In genomic region chr21:45451771-45452182, GRCh38 we compare ENCODE assay signal across 23 cellular contexts.
"Had no signal": no experiment of that assay in that cellular context is flagged by ENCODE, and none has a peak within 500 bp of the region (broad histone marks: within the 10 kb centered on the region; RNA-seq: fewer than 3 reads in every experiment).

No MANE protein-coding gene starts in this region.

- H3K4me3 ChIP-seq: breast epithelium, hepatocyte, thoracic aorta, upper lobe of right lung had no signal

- H3K4me1 Mint-ChIP-seq: activated CD4-positive, alpha-beta T cell treated with anti-CD3 and anti-CD28 coated beads for 36 hours had no signal

- H3K4me3 Mint-ChIP-seq: activated CD4-positive, alpha-beta T cell treated with anti-CD3 and anti-CD28 coated beads for 36 hours; activated naive CD8-positive, alpha-beta T cell; activated T-cell treated with anti-CD3 and anti-CD28 coated beads, Interleukin-2, amount 50 U/mL, for 24 hours; activated T-helper 17 cell treated with anti-CD3 and anti-CD28 coated beads, Interleukin-2, amount 50 U/mL, for 72 hours; immature natural killer cell; nephron had no signal

- H3K27me3 ChIP-seq: breast epithelium, hepatocyte, upper lobe of right lung had no signal

- ATAC-seq: activated CD4-positive, alpha-beta T cell treated with anti-CD3 and anti-CD28 coated beads for 36 hours; activated T-helper 17 cell treated with anti-CD3 and anti-CD28 coated beads, Interleukin-2, amount 50 U/mL, for 72 hours; upper lobe of right lung had no signal

- H3K36me3 Mint-ChIP-seq: activated naive CD8-positive, alpha-beta T cell; immature natural killer cell had no signal

- DNase-seq: activated CD4-positive, alpha-beta T cell treated with anti-CD3 and anti-CD28 coated beads for 36 hours; activated CD4-positive, alpha-beta T cell treated with anti-CD3 and anti-CD28 coated beads, Interleukin-2, amount 50 U/mL, for 4 hours; activated CD8-positive, alpha-beta memory T cell treated with anti-CD3 and anti-CD28 coated beads for 24 hours; activated CD8-positive, alpha-beta memory T cell treated with anti-CD3 and anti-CD28 coated beads, Interleukin-2, amount 50 U/mL, for 4 hours; activated T-cell treated with anti-CD3 and anti-CD28 coated beads, Interleukin-2, amount 50 U/mL, for 24 hours; cerebellar nuclear complex; cortex of kidney; erythroblast; foreskin fibroblast; immature natural killer cell; kidney glomerular epithelial cell; nucleus accumbens; stimulated activated CD4-positive, alpha-beta T cell treated with anti-CD3 and anti-CD28 coated beads, Interleukin-4, amount 100 ng/mL, for 1 hour; stimulated activated naive CD4-positive, alpha-beta T cell; T-helper 1 cell; T-helper 9 cell; upper lobe of right lung had no signal

- H3K9me3 Mint-ChIP-seq: activated T-helper 17 cell treated with anti-CD3 and anti-CD28 coated beads, Interleukin-2, amount 50 U/mL, for 72 hours had no signal

- H3K27ac Mint-ChIP-seq: activated CD4-positive, alpha-beta T cell treated with anti-CD3 and anti-CD28 coated beads for 36 hours; activated naive CD8-positive, alpha-beta T cell; activated T-cell treated with anti-CD3 and anti-CD28 coated beads, Interleukin-2, amount 50 U/mL, for 24 hours; activated T-helper 17 cell treated with anti-CD3 and anti-CD28 coated beads, Interleukin-2, amount 50 U/mL, for 72 hours; immature natural killer cell; nephron had no signal

- H3K9me3 ChIP-seq: upper lobe of right lung had no signal

- H3K27ac ChIP-seq: hepatocyte, thoracic aorta, upper lobe of right lung had no signal

- H3K36me3 ChIP-seq: breast epithelium, upper lobe of right lung had no signal
